In the genomic region with DNA sequence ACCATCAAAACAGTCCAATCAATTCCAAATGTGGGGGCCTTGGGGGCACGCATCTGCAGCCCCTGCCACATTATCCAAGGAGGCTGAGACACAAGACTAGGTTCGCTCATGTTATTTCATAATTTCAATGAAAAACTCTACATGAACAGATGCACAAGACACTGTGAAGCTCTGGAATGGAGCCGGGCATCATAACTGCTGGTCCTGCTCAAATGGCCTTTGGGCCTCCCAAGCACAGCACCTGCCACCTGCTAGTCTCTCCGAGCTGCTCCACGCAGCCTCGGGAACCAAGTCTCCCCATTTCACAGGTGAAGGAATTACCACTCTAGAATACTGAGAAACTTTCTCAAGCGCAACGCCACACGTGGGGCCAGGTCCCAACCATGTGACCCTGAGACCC, we compare ENCODE assay signal across 28 cellular contexts.
"Had no signal": no experiment of that assay in that cellular context is flagged by ENCODE, and none has a peak within 500 bp of the region (broad histone marks: within the 10 kb centered on the region; RNA-seq: fewer than 3 reads in every experiment).

No MANE protein-coding gene starts in this region.

- H3K4me3 Mint-ChIP-seq: dendritic cell treated with granulocyte-macrophage colony-stimulating factor and Interleukin-4, amounts not matched to agents 40 ng/mL and 50 ng/mL, for 4 days; endodermal cell; mesothelial cell of epicardium; naive thymus-derived CD8-positive, alpha-beta T cell; nephron progenitor cell had no signal

- H3K36me3 ChIP-seq: ovary had no signal

- H3K4me3 ChIP-seq: colonic mucosa, gastrocnemius medialis, left lung, ovary, psoas muscle, skin epidermis, stomach, thyroid gland, vagina had no signal

- H3K27ac Mint-ChIP-seq: dendritic cell treated with granulocyte-macrophage colony-stimulating factor and Interleukin-4, amounts not matched to agents 40 ng/mL and 50 ng/mL, for 4 days; endodermal cell; mesothelial cell of epicardium had no signal

- ATAC-seq: esophagus mucosa; gastrocnemius medialis; left cardiac atrium; left lung; naive thymus-derived CD8-positive, alpha-beta T cell; psoas muscle; right cardiac atrium had no signal

- H3K27me3 ChIP-seq: colonic mucosa, gastrocnemius medialis, left lung, ovary, stomach, thyroid gland, vagina had no signal

- H3K9me3 Mint-ChIP-seq: dendritic cell treated with granulocyte-macrophage colony-stimulating factor and Interleukin-4, amounts not matched to agents 40 ng/mL and 50 ng/mL, for 4 days; endodermal cell; mesothelial cell of epicardium; naive thymus-derived CD8-positive, alpha-beta T cell; nephron progenitor cell had no signal

- H3K9me3 ChIP-seq: colonic mucosa, gastrocnemius medialis, left lung, ovary, psoas muscle, stomach, thyroid gland, vagina had no signal

- H3K27me3 Mint-ChIP-seq: dendritic cell treated with granulocyte-macrophage colony-stimulating factor and Interleukin-4, amounts not matched to agents 40 ng/mL and 50 ng/mL, for 4 days; naive thymus-derived CD8-positive, alpha-beta T cell had no signal

- DNase-seq: colonic mucosa; effector CD8-positive, alpha-beta T cell; endodermal cell; foreskin fibroblast; gastrocnemius medialis; left cardiac atrium; left lung; mesenchymal stem cell; naive thymus-derived CD8-positive, alpha-beta T cell; nephron progenitor cell; nucleus accumbens; ovary; posterior cingulate gyrus; psoas muscle; right cardiac atrium; stimulated activated CD4-positive, alpha-beta T cell treated with anti-CD3 and anti-CD28 coated beads, Interleukin-15, amount 100 ng/mL, for 24 hours; stimulated activated CD4-positive, alpha-beta T cell treated with anti-CD3 and anti-CD28 coated beads, Interleukin-2, amount 100 ng/mL, for 48 hours; stimulated activated CD8-positive, alpha-beta memory T cell treated with anti-CD3 and anti-CD28 coated beads, Interleukin-4, amount 100 ng/mL, for 48 hours; stimulated activated naive CD4-positive, alpha-beta T cell treated with Interleukin-2 at 50 U/mL for 16 hours; stomach; thyroid gland; trophoblast cell had no signal

- H3K4me1 ChIP-seq: colonic mucosa, left lung, thyroid gland had no signal

- H3K4me1 Mint-ChIP-seq: endodermal cell, mesothelial cell of epicardium had no signal

- H3K27ac ChIP-seq: colonic mucosa, epithelial cell of prostate, gastrocnemius medialis, left lung, ovary, psoas muscle, skin epidermis, stomach, thyroid gland, vagina had no signal
